In genomic region chr5:172274951-172275753, GRCh38 we compare ENCODE assay signal across 9 cellular contexts. TPM values are rescaled to one million over a fixed set of nuclear protein-coding genes. Genes with fewer than 3 reads are reported as not detected.
DNase-seq lines count a peak whose midpoint lies in the region; ATAC-seq, FAIRE-seq and TF ChIP-seq lines count a peak whose summit lies in the region.
"Had no signal": no experiment of that assay in that cellular context is flagged by ENCODE, and none has a peak within 500 bp of the region (broad histone marks: within the 10 kb centered on the region; RNA-seq: fewer than 3 reads in every experiment).

No MANE protein-coding gene starts in this region.

- no peaks in the 10 kb centered on the region for H3K36me3 ChIP-seq in astrocyte (ENCODE audit: insufficient read depth, low read length)

- peak overlapping the region; percentile 49 for H3K27ac Mint-ChIP-seq in astrocyte (ENCODE audit: unreplicated experiment)

- H3K9me3 Mint-ChIP-seq in astrocyte (ENCODE audit: unreplicated experiment) = no peaks in the 10 kb centered on the region

- no peak for FAIRE-seq in astrocyte (lab: Jason Lieb, UNC)

- DNase-seq in T-helper 1 cell = peak in 4 of 5 donors; percentile 21 to 54 (median 27)
- peak; percentile 17 for DNase-seq in astrocyte (ENCODE audit: low read depth)
- peak; percentile 83 for DNase-seq in stimulated activated CD4-positive, alpha-beta T cell treated with anti-CD3 and anti-CD28 coated beads, Interleukin-15, amount 100 ng/mL, for 24 hours
- no peak for DNase-seq in SKM-1 (lab: John Stamatoyannopoulos, UW; ENCODE audit: unreplicated experiment)
- no peak for DNase-seq in NK-92 (lab: John Stamatoyannopoulos, UW; ENCODE audit: unreplicated experiment)
- DNase-seq: left cardiac atrium had no signal

- peaks cover 5% of the 10 kb centered on the region for H3K36me3 Mint-ChIP-seq in astrocyte (ENCODE audit: low read depth, unreplicated experiment)

- H3K27me3 ChIP-seq in astrocyte (ENCODE audit: insufficient read depth, low read length) = no peaks in the 10 kb centered on the region

- H4K20me1 ChIP-seq in astrocyte (ENCODE audit: insufficient read depth, low read length) = peaks cover 95% of the 10 kb centered on the region

- no peaks in the 10 kb centered on the region for H3K4me1 ChIP-seq in astrocyte (ENCODE audit: insufficient read depth, low read length)

- no peak overlapping the region for H3K27ac ChIP-seq in astrocyte (ENCODE audit: low read depth, low read length)

- H3K9ac ChIP-seq in astrocyte (ENCODE audit: low read length) = no peak overlapping the region

- no peaks in the 10 kb centered on the region for H3K9me3 ChIP-seq in astrocyte (ENCODE audit: insufficient read depth, low read depth, low read length)

- H2AFZ ChIP-seq in astrocyte (ENCODE audit: low read depth, low read length) = no peak overlapping the region

- H3K79me2 ChIP-seq in astrocyte (ENCODE audit: insufficient read depth, low read length) = peaks cover 98% of the 10 kb centered on the region

- no peak for TF ChIP-seq CTCF in astrocyte (IDR thresholded peaks at IDR 0.05; ENCODE audit: insufficient read depth, low read depth, low read length)

- H3K27me3 Mint-ChIP-seq in astrocyte (ENCODE audit: low read depth, unreplicated experiment) = no peaks in the 10 kb centered on the region

- H3K4me3 ChIP-seq in astrocyte (ENCODE audit: insufficient read depth, low read depth, low read length) = no peak overlapping the region

- H3K4me2 ChIP-seq in astrocyte (ENCODE audit: low read length) = no peak overlapping the region

- H3K4me1 Mint-ChIP-seq in astrocyte (ENCODE audit: low read depth, unreplicated experiment) = peaks cover 10% of the 10 kb centered on the region

- peak; percentile 39 for ATAC-seq in GM18499 (IDR thresholded peaks at IDR 0.05; ENCODE audit: insufficient read depth, unreplicated experiment)
- ATAC-seq in HG03139 (IDR thresholded peaks at IDR 0.05; ENCODE audit: unreplicated experiment) = no peak
- ATAC-seq in SK-N-SH treated with all-trans-retinoic acid at 6 μM for 48 hours = no peak

- no peak overlapping the region for H3K4me3 Mint-ChIP-seq in astrocyte (ENCODE audit: unreplicated experiment)

TF ChIP-seq in SK-N-SH treated with all-trans-retinoic acid at 6 μM for 48 hours, 23 proteins besides CTCF, POLR2A, EP300 and RAD21:
- no peak for TF ChIP-seq POU6F1 (CRISPR knock-in tag; IDR thresholded peaks at IDR 0.05; ENCODE audit: borderline replicate concordance, low read depth)
- no peak for TF ChIP-seq PPARA (CRISPR knock-in tag; IDR thresholded peaks at IDR 0.05; ENCODE audit: borderline replicate concordance)
- TF ChIP-seq RARB (CRISPR knock-in tag; IDR thresholded peaks at IDR 0.05) = no peak
- TF ChIP-seq BACH2 (CRISPR knock-in tag; IDR thresholded peaks at IDR 0.05; ENCODE audit: borderline replicate concordance) = no peak
- TF ChIP-seq CSRNP3 (CRISPR knock-in tag; IDR thresholded peaks at IDR 0.05) = no peak
- TF ChIP-seq ZNF8 (CRISPR knock-in tag; IDR thresholded peaks at IDR 0.05) = no peak
- TF ChIP-seq, protein P1, sequence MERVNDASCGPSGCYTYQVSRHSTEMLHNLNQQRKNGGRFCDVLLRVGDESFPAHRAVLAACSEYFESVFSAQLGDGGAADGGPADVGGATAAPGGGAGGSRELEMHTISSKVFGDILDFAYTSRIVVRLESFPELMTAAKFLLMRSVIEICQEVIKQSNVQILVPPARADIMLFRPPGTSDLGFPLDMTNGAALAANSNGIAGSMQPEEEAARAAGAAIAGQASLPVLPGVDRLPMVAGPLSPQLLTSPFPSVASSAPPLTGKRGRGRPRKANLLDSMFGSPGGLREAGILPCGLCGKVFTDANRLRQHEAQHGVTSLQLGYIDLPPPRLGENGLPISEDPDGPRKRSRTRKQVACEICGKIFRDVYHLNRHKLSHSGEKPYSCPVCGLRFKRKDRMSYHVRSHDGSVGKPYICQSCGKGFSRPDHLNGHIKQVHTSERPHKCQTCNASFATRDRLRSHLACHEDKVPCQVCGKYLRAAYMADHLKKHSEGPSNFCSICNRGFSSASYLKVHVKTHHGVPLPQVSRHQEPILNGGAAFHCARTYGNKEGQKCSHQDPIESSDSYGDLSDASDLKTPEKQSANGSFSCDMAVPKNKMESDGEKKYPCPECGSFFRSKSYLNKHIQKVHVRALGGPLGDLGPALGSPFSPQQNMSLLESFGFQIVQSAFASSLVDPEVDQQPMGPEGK (CRISPR knock-in tag; IDR thresholded peaks at IDR 0.05; ENCODE audit: borderline replicate concordance) = no peak
- TF ChIP-seq SNAI2 (CRISPR knock-in tag; IDR thresholded peaks at IDR 0.05) = no peak
- no peak for TF ChIP-seq ISL1 (CRISPR knock-in tag; IDR thresholded peaks at IDR 0.05)
- TF ChIP-seq ESRRG (CRISPR knock-in tag; IDR thresholded peaks at IDR 0.05) = no peak
- TF ChIP-seq ZNF565 (CRISPR knock-in tag; conservative IDR thresholded peaks at IDR 0.05; ENCODE audit: low read depth) = no peak
- TF ChIP-seq, protein P2, sequence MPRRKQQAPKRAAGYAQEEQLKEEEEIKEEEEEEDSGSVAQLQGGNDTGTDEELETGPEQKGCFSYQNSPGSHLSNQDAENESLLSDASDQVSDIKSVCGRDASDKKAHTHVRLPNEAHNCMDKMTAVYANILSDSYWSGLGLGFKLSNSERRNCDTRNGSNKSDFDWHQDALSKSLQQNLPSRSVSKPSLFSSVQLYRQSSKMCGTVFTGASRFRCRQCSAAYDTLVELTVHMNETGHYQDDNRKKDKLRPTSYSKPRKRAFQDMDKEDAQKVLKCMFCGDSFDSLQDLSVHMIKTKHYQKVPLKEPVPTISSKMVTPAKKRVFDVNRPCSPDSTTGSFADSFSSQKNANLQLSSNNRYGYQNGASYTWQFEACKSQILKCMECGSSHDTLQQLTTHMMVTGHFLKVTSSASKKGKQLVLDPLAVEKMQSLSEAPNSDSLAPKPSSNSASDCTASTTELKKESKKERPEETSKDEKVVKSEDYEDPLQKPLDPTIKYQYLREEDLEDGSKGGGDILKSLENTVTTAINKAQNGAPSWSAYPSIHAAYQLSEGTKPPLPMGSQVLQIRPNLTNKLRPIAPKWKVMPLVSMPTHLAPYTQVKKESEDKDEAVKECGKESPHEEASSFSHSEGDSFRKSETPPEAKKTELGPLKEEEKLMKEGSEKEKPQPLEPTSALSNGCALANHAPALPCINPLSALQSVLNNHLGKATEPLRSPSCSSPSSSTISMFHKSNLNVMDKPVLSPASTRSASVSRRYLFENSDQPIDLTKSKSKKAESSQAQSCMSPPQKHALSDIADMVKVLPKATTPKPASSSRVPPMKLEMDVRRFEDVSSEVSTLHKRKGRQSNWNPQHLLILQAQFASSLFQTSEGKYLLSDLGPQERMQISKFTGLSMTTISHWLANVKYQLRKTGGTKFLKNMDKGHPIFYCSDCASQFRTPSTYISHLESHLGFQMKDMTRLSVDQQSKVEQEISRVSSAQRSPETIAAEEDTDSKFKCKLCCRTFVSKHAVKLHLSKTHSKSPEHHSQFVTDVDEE (CRISPR knock-in tag; IDR thresholded peaks at IDR 0.05) = no peak
- TF ChIP-seq ARNTL (CRISPR knock-in tag; IDR thresholded peaks at IDR 0.05; ENCODE audit: borderline replicate concordance, low read depth) = no peak
- no peak for TF ChIP-seq ZC3H10 (CRISPR knock-in tag; IDR thresholded peaks at IDR 0.05)
- no peak for TF ChIP-seq OSR1 (CRISPR knock-in tag; IDR thresholded peaks at IDR 0.05)
- TF ChIP-seq TCF4 (CRISPR knock-in tag; IDR thresholded peaks at IDR 0.05; ENCODE audit: borderline replicate concordance) = no peak

RNA-seq across cellular contexts. Expression of gene UBTD2, which starts 8.4 kb away (rescaled TPM):
- 33.7 and 34.2 TPM in 2 replicates for total RNA-seq in astrocyte

Comparison
In these comparisons a context has a peak if more than half of its experiments do, and no peak if none do; other contexts are left out.
1. DNase-seq: peak in T-helper 1 cell (4 of 5), astrocyte (single experiment) and stimulated activated CD4-positive, alpha-beta T cell treated with anti-CD3 and anti-CD28 coated beads, Interleukin-15, amount 100 ng/mL, for 24 hours (single experiment); none in SKM-1 (single experiment) and NK-92 (single experiment).